ENCODE assay signal across 8 cellular contexts in the genomic region with DNA sequence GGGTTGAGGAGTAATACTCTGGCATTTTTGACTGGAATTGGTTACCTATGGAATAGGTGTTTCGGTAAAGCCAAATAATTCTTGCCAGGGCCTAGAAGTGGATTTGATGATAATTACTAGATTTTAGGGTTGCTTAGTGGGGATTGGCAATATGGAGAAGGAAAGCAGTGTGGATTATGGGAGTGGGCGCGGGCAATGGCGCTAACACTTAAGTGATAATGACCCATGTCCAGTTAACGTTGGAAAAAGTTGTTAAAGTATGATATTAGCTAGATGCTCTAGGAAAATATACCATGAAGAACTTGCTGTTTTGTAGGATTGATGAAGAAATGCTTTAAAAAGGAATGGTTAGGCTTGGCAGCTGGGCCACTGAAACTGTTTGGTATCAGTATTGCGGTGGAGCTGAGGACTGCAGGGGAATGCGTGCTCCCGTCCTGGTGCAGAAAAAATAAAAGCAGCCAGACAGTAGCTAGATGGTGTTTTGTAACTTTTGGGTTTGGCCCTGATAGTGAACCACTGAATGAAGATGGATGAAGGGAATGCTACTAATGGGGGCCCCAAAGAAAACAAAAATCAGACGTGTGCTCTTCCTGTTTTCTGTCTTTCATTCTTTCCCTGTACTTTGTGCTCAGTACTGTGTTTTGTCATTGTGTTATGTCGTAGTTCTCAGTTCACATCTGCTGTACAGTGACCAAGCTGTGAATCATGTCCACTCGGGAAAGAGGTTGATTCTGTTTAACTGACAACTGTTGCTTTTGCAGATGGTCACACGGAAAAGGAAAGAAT. TPM values are rescaled to one million over a fixed set of nuclear protein-coding genes. Genes with fewer than 3 reads are reported as not detected.
A peak's percentile ranks its signal among the peaks of the same experiment; 100 is the strongest.
DNase-seq lines count a peak whose midpoint lies in the region; ATAC-seq and TF ChIP-seq lines count a peak whose summit lies in the region.

No MANE protein-coding gene starts in this region.

- peaks cover 7 to 35% (median 31%) of the 10 kb centered on the region in 3 donors for H3K4me1 Mint-ChIP-seq in T-cell
- H3K4me1 Mint-ChIP-seq in dendritic cell treated with granulocyte-macrophage colony-stimulating factor and Interleukin-4, amounts not matched to agents 40 ng/mL and 50 ng/mL, for 4 days (ENCODE audit: low read depth), result peaks cover 6% of the 10 kb centered on the region
- peaks cover 10% of the 10 kb centered on the region for H3K4me1 Mint-ChIP-seq in stimulated activated naive CD8-positive, alpha-beta T cell treated with anti-CD3 and anti-CD28 coated beads, Interleukin-15, amount 100 ng/mL, for 72 hours

- ATAC-seq in GM19043 (IDR thresholded peaks at IDR 0.05; ENCODE audit: low read depth, unreplicated experiment) (peak; percentile 30), HG03432 (IDR thresholded peaks at IDR 0.05; ENCODE audit: unreplicated experiment) (peak; percentile 23), T-cell (replicated peaks in 1 of 4) (peak; percentile 27 to 45 (median 37)), lower lobe of right lung (peak; percentile 73 to 74), HG03039 (IDR thresholded peaks at IDR 0.05; ENCODE audit: unreplicated experiment) (no peak)
- peak; percentile 33 for ATAC-seq in stimulated activated naive CD8-positive, alpha-beta T cell treated with anti-CD3 and anti-CD28 coated beads, Interleukin-15, amount 100 ng/mL, for 72 hours

- H3K27ac Mint-ChIP-seq in T-cell, result peak overlapping the region; percentile 77 to 91
- peak overlapping the region; percentile 93 for H3K27ac Mint-ChIP-seq in dendritic cell treated with granulocyte-macrophage colony-stimulating factor and Interleukin-4, amounts not matched to agents 40 ng/mL and 50 ng/mL, for 4 days
- peak overlapping the region; percentile 72 to 91 for H3K27ac Mint-ChIP-seq in stimulated activated naive CD8-positive, alpha-beta T cell treated with anti-CD3 and anti-CD28 coated beads, Interleukin-15, amount 100 ng/mL, for 72 hours

- no peaks in the 10 kb centered on the region for H3K27me3 ChIP-seq in BLaER1 treated with 17β-estradiol and CSF1 and Interleukin-3, amounts not matched to agents 10 nM and 100 nM
- H3K27me3 ChIP-seq in lower lobe of right lung (ENCODE audit: low read depth), result no peaks in the 10 kb centered on the region

- H3K27me3 Mint-ChIP-seq in T-cell, result peaks cover 0 to 2% of the 10 kb centered on the region in 2 donors
- H3K27me3 Mint-ChIP-seq in dendritic cell treated with granulocyte-macrophage colony-stimulating factor and Interleukin-4, amounts not matched to agents 40 ng/mL and 50 ng/mL, for 4 days, result peaks cover 6% of the 10 kb centered on the region
- no peaks in the 10 kb centered on the region for H3K27me3 Mint-ChIP-seq in stimulated activated naive CD8-positive, alpha-beta T cell treated with anti-CD3 and anti-CD28 coated beads, Interleukin-15, amount 100 ng/mL, for 72 hours

- H3K9me3 ChIP-seq in BLaER1 treated with 17β-estradiol and CSF1 and Interleukin-3, amounts not matched to agents 10 nM and 100 nM (replicated peaks in 1 of 11), result no peaks in the 10 kb centered on the region
- H3K9me3 ChIP-seq in lower lobe of right lung, result no peaks in the 10 kb centered on the region

- H3K36me3 ChIP-seq in BLaER1 treated with 17β-estradiol and CSF1 and Interleukin-3, amounts not matched to agents 10 nM and 100 nM, result no peaks in the 10 kb centered on the region
- no peaks in the 10 kb centered on the region for H3K36me3 ChIP-seq in lower lobe of right lung

- H3K9ac ChIP-seq in BLaER1 treated with 17β-estradiol and CSF1 and Interleukin-3, amounts not matched to agents 10 nM and 100 nM, result peak overlapping the region; percentile 74 to 83 (median 81)

- CTCF ChIA-PET in T-cell (lab: Charles Lee), result interaction anchor here (1.4 to 2.3 kb wide), 4 partner anchors 42 to 275 kb away, joined by 3 to 20 read pairs (median 10); a partner anchor contains a TSS

- intact Hi-C loops in dendritic cell treated with granulocyte-macrophage colony-stimulating factor and Interleukin-4, amounts not matched to agents 40 ng/mL and 50 ng/mL, for 4 days (cut with micrococcal nuclease), result loop anchor here (2.0 to 5.0 kb wide), 4 partner anchors 16 to 98 kb away; no protein-coding TSS in a partner anchor
- intact Hi-C loops in lower lobe of right lung (cut with DNase I), result no loop called here

- POLR2A ChIA-PET in T-cell (lab: Charles Lee), result interaction anchor here in 1 of 2 donors (1.3 kb wide), 1 partner anchor 275 kb away, joined by 3 read pairs; a partner anchor contains a TSS

- peaks cover 0 to 30% (median 3%) of the 10 kb centered on the region in 11 experiments; a peak in 10 of 22 replicates for H4K20me1 ChIP-seq in BLaER1 treated with 17β-estradiol and CSF1 and Interleukin-3, amounts not matched to agents 10 nM and 100 nM

- peaks cover 4% of the 10 kb centered on the region for H3K36me3 Mint-ChIP-seq in T-cell
- H3K36me3 Mint-ChIP-seq in dendritic cell treated with granulocyte-macrophage colony-stimulating factor and Interleukin-4, amounts not matched to agents 40 ng/mL and 50 ng/mL, for 4 days (ENCODE audit: low read depth), result peaks cover 15% of the 10 kb centered on the region

- peak overlapping the region; percentile 20 to 84 (median 75); a peak in 19 of 22 replicates for H3K27ac ChIP-seq in BLaER1 treated with 17β-estradiol and CSF1 and Interleukin-3, amounts not matched to agents 10 nM and 100 nM
- H3K27ac ChIP-seq in lower lobe of right lung, result peak overlapping the region; percentile 85

- peaks cover 21 to 42% (median 31%) of the 10 kb centered on the region in 10 experiments; a peak in 19 of 20 replicates for H3K4me1 ChIP-seq in BLaER1 treated with 17β-estradiol and CSF1 and Interleukin-3, amounts not matched to agents 10 nM and 100 nM
- H3K4me1 ChIP-seq in lower lobe of right lung, result peaks cover 28% of the 10 kb centered on the region

- H3K4me3 ChIP-seq in BLaER1 treated with 17β-estradiol and CSF1 and Interleukin-3, amounts not matched to agents 10 nM and 100 nM, result peak overlapping the region; percentile 80 to 97 (median 93)
- H3K4me3 ChIP-seq in lower lobe of right lung, result peak overlapping the region; percentile 88

- DNase-seq in T-cell, result peak in 24 of 34 experiments; percentile 0 to 33 (median 11)
- DNase-seq in lower lobe of right lung, result no peak
- DNase-seq in stimulated activated naive CD8-positive, alpha-beta T cell treated with anti-CD3 and anti-CD28 coated beads, Interleukin-15, amount 100 ng/mL, for 72 hours, result peak in 1 of 2 donors; percentile 23

- H3K4me3 Mint-ChIP-seq in T-cell, result peak overlapping the region; percentile 84 to 91 (median 90)
- peak overlapping the region; percentile 96 for H3K4me3 Mint-ChIP-seq in dendritic cell treated with granulocyte-macrophage colony-stimulating factor and Interleukin-4, amounts not matched to agents 40 ng/mL and 50 ng/mL, for 4 days
- H3K4me3 Mint-ChIP-seq in stimulated activated naive CD8-positive, alpha-beta T cell treated with anti-CD3 and anti-CD28 coated beads, Interleukin-15, amount 100 ng/mL, for 72 hours, result peak overlapping the region; percentile 90 to 91

- TF ChIP-seq CTCF in lower lobe of right lung (IDR thresholded peaks at IDR 0.05), result peak; percentile 29

- H3K4me2 ChIP-seq in BLaER1 treated with 17β-estradiol and CSF1 and Interleukin-3, amounts not matched to agents 10 nM and 100 nM, result peak overlapping the region; percentile 87 to 98 (median 94)

- no peaks in the 10 kb centered on the region for H3K9me3 Mint-ChIP-seq in T-cell
- no peaks in the 10 kb centered on the region for H3K9me3 Mint-ChIP-seq in dendritic cell treated with granulocyte-macrophage colony-stimulating factor and Interleukin-4, amounts not matched to agents 40 ng/mL and 50 ng/mL, for 4 days
- peaks cover 0 to 4% of the 10 kb centered on the region in 2 donors for H3K9me3 Mint-ChIP-seq in stimulated activated naive CD8-positive, alpha-beta T cell treated with anti-CD3 and anti-CD28 coated beads, Interleukin-15, amount 100 ng/mL, for 72 hours

RNA-seq across cellular contexts. Expression of a gene that starts 0.9 kb away (rescaled TPM):
- total RNA-seq in T-cell, result 10 to 100 TPM; 13.8 to 18.9 (median 16.9) TPM
- total RNA-seq in lower lobe of right lung, result 25.6 TPM
